In genomic region chrY:17481389-17482022, GRCh38 we compare ENCODE assay signal across 7 cellular contexts.
A peak's percentile ranks its signal among the peaks of the same experiment; 100 is the strongest.
DNase-seq lines count a peak whose midpoint lies in the region; ATAC-seq, FAIRE-seq and TF ChIP-seq lines count a peak whose summit lies in the region.
"Not testable (repeated sequence)": the region's sequence is repeated elsewhere in the genome, so short reads cannot be mapped to it uniquely, and the experiment has no call there.

No MANE protein-coding gene starts in this region.

- H3K27me3 Mint-ChIP-seq in WTC11 (ENCODE audit: low read depth); activated naive CD8-positive, alpha-beta T cell treated with anti-CD3 and anti-CD28 coated beads, Interleukin-2, amount 10 ng/mL, durations not matched to agents 7 days and 5 days: not testable (repeated sequence)

- DNase-seq in WTC11 (ENCODE audit: low spot score); activated naive CD8-positive, alpha-beta T cell treated with anti-CD3 and anti-CD28 coated beads, Interleukin-2, amount 10 ng/mL, durations not matched to agents 7 days and 5 days; HepG2 (ENCODE audit: low spot score): not testable (repeated sequence)

- TF ChIP-seq CTCF in WTC11 (IDR thresholded peaks at IDR 0.05); HepG2 (CRISPR knock-in tag; IDR thresholded peaks at IDR 0.05): not testable (repeated sequence)

- POLR2A ChIA-PET in WTC11 (lab: Charles Lee); activated naive CD8-positive, alpha-beta T cell treated with anti-CD3 and anti-CD28 coated beads, Interleukin-2, amount 10 ng/mL, durations not matched to agents 7 days and 5 days (lab: Charles Lee); HepG2 (lab: Yijun Ruan, JAX): not testable (repeated sequence)

- not testable (repeated sequence) for H3K27ac ChIP-seq in HepG2 (ENCODE audit: extremely low read length, insufficient read depth, low read length)

- H3K9me3 ChIP-seq in HepG2 (ENCODE audit: low read length): not testable (repeated sequence)

- peak; percentile 80 for FAIRE-seq in HepG2 (lab: Jason Lieb, UNC)

- H3K4me1 Mint-ChIP-seq in WTC11; activated naive CD8-positive, alpha-beta T cell treated with anti-CD3 and anti-CD28 coated beads, Interleukin-2, amount 10 ng/mL, durations not matched to agents 7 days and 5 days: not testable (repeated sequence)

- not testable (repeated sequence) for BruUV-seq in HepG2 (replicated peaks; lab: Mats Ljungman, UMichigan)

- not testable (repeated sequence) for TF ChIP-seq POLR2A in HepG2 (IDR thresholded peaks at IDR 0.05; ENCODE audit: insufficient read depth in 1 of 2, low read depth in 2 of 2, low read length in 2 of 2)

- in situ Hi-C loops in HepG2 (cut with HindIII; ENCODE audit: extremely low pct_ligation_motif_present, low pct_unique_long_range_greater_than_20kb): not testable (repeated sequence)

- H2AFZ ChIP-seq in HepG2 (ENCODE audit: low read length): not testable (repeated sequence)

- H3K4me3 Mint-ChIP-seq in WTC11; activated naive CD8-positive, alpha-beta T cell treated with anti-CD3 and anti-CD28 coated beads, Interleukin-2, amount 10 ng/mL, durations not matched to agents 7 days and 5 days: not testable (repeated sequence)

- not testable (repeated sequence) for TF ChIP-seq RAD21 in HepG2 (CRISPR knock-in tag; IDR thresholded peaks at IDR 0.05)

- H3K9me3 Mint-ChIP-seq in WTC11; activated naive CD8-positive, alpha-beta T cell treated with anti-CD3 and anti-CD28 coated beads, Interleukin-2, amount 10 ng/mL, durations not matched to agents 7 days and 5 days: not testable (repeated sequence)

- H3K4me3 ChIP-seq in HepG2 (replicated peaks in 1 of 3; ENCODE audit: insufficient read depth in 1 of 3, low read depth in 2 of 3, low read length in 3 of 3): not testable (repeated sequence)

- not testable (repeated sequence) for H4K20me1 ChIP-seq in HepG2 (ENCODE audit: insufficient read depth, low read length)

- intact Hi-C loops in HepG2 (cut with micrococcal nuclease; ENCODE audit: unreplicated experiment): not testable (repeated sequence)

- not testable (repeated sequence) for H3K4me2 ChIP-seq in HepG2 (ENCODE audit: low read depth, low read length)

- CTCF ChIA-PET in WTC11 (lab: Charles Lee); HepG2 (lab: Yijun Ruan, JAX; ENCODE audit: low intra/inter-chr PET ratio, low total read pairs): not testable (repeated sequence)

- H3K9ac ChIP-seq in HepG2 (ENCODE audit: insufficient read depth, low read depth, low read length): not testable (repeated sequence)

- H3K27ac Mint-ChIP-seq in WTC11; activated naive CD8-positive, alpha-beta T cell treated with anti-CD3 and anti-CD28 coated beads, Interleukin-2, amount 10 ng/mL, durations not matched to agents 7 days and 5 days: not testable (repeated sequence)

- not testable (repeated sequence) for H3K27me3 ChIP-seq in HepG2 (ENCODE audit: control insufficient read depth in 1 of 2, insufficient read depth in 2 of 2, low read length in 2 of 2)

- no CpG with 5 or more reads among the region's 15 CpGs for WGBS in HepG2 (ENCODE audit: low lambda C conversion rate)

- not testable (repeated sequence) for TF ChIP-seq EP300 in HepG2 (IDR thresholded peaks at IDR 0.05; ENCODE audit: low read depth in 2 of 2, low read length in 2 of 2); HepG2 (CRISPR knock-in tag; IDR thresholded peaks at IDR 0.05; ENCODE audit: borderline replicate concordance)

- H3K36me3 Mint-ChIP-seq in WTC11; activated naive CD8-positive, alpha-beta T cell treated with anti-CD3 and anti-CD28 coated beads, Interleukin-2, amount 10 ng/mL, durations not matched to agents 7 days and 5 days: not testable (repeated sequence)

- peak; percentile 53 for ATAC-seq in GM18519 (IDR thresholded peaks at IDR 0.05; ENCODE audit: low FRiP score, unreplicated experiment)
- peak; percentile 53 for ATAC-seq in GM21619 (IDR thresholded peaks at IDR 0.05; ENCODE audit: unreplicated experiment)
- peak; percentile 67 for ATAC-seq in HG02884 (IDR thresholded peaks at IDR 0.05; ENCODE audit: unreplicated experiment)
- ATAC-seq in HG03432 (IDR thresholded peaks at IDR 0.05; ENCODE audit: unreplicated experiment): peak; percentile 69
- peak; percentile 85 for ATAC-seq in WTC11
- peak; percentile 43 for ATAC-seq in activated naive CD8-positive, alpha-beta T cell treated with anti-CD3 and anti-CD28 coated beads, Interleukin-2, amount 10 ng/mL, durations not matched to agents 7 days and 5 days (ENCODE audit: low read depth)
- peak; percentile 66 for ATAC-seq in HepG2

- H3K79me2 ChIP-seq in HepG2 (ENCODE audit: insufficient read depth, low read length): not testable (repeated sequence)

- not testable (repeated sequence) for H3K36me3 ChIP-seq in HepG2 (replicated peaks in 1 of 2; ENCODE audit: control insufficient read depth in 1 of 2, insufficient read depth in 2 of 2, low read length in 2 of 2)

- H3K4me1 ChIP-seq in HepG2 (ENCODE audit: insufficient read depth, low read length): not testable (repeated sequence)
